ENCODE assay signal across 19 cellular contexts in genomic region chr1:232752365-232752764, GRCh38. TPM values are rescaled to one million over a fixed set of nuclear protein-coding genes. Genes with fewer than 3 reads are reported as not detected.
DNase-seq lines count a peak whose midpoint lies in the region; ATAC-seq, FAIRE-seq and TF ChIP-seq lines count a peak whose summit lies in the region.
"Had no signal": no experiment of that assay in that cellular context is flagged by ENCODE, and none has a peak within 500 bp of the region (broad histone marks: within the 10 kb centered on the region; RNA-seq: fewer than 3 reads in every experiment).

No MANE protein-coding gene starts in this region.

- H3K9ac ChIP-seq in Loucy (ENCODE audit: low read depth, low read length, poor library complexity, severe bottlenecking), result peak overlapping the region; percentile 71

- H3K79me2 ChIP-seq in Loucy (ENCODE audit: insufficient read depth, low read length), result no peaks in the 10 kb centered on the region

- no peaks in the 10 kb centered on the region for H3K9me2 ChIP-seq in Loucy (replicated peaks; ENCODE audit: low read depth, low read length)

- intact Hi-C loops in left ventricle myocardium inferior (cut with micrococcal nuclease), result no loop called here
- intact Hi-C loops in Right ventricle myocardium inferior (cut with DNase I), result no loop called here

- no peak for DNase-seq in left ventricle myocardium inferior
- no peak for DNase-seq in Right ventricle myocardium inferior (ENCODE audit: missing footprints)
- no peak for DNase-seq in cerebellum (ENCODE audit: low spot score)
- no peak for DNase-seq in mesenteric fat pad (ENCODE audit: low spot score)
- DNase-seq: C1 segment of cervical spinal cord; Calu3; CD4-positive, alpha-beta memory T cell; COR-L47; DMS53; H9 had no signal

- peak overlapping the region; percentile 5 for H3K27ac ChIP-seq in left ventricle myocardium inferior (replicated peaks)
- H3K27ac ChIP-seq: 22Rv1 had no signal

- TF ChIP-seq CTCF in left ventricle myocardium inferior (IDR thresholded peaks at IDR 0.05; ENCODE audit: borderline replicate concordance), result no peak
- no peak for TF ChIP-seq CTCF in Loucy (conservative IDR thresholded peaks at IDR 0.05; ENCODE audit: low read length)

- H3K9me3 ChIP-seq in left ventricle myocardium inferior (replicated peaks), result peaks cover 32% of the 10 kb centered on the region
- peaks cover 14% of the 10 kb centered on the region; the same call in 1 of the 2 replicates for H3K9me3 ChIP-seq in Loucy (ENCODE audit: insufficient read depth, low read depth, low read length)

- H3K27me3 ChIP-seq in left ventricle myocardium inferior (ENCODE audit: low read depth), result no peaks in the 10 kb centered on the region
- no peaks in the 10 kb centered on the region for H3K27me3 ChIP-seq in Loucy (ENCODE audit: insufficient read depth, low read length, poor library complexity, severe bottlenecking)

- peaks cover 9% of the 10 kb centered on the region for H3F3A ChIP-seq in Loucy (ENCODE audit: low read depth)

- no peaks in the 10 kb centered on the region for H3K36me3 ChIP-seq in left ventricle myocardium inferior
- no peaks in the 10 kb centered on the region for H3K36me3 ChIP-seq in Loucy (ENCODE audit: insufficient read depth, low read length)

- FAIRE-seq in endometrium (lab: Jason Lieb, UNC), result peak; percentile 90
- FAIRE-seq: A204.1, GM19239 had no signal

- peaks cover 5% of the 10 kb centered on the region for H3K4me1 ChIP-seq in left ventricle myocardium inferior
- peaks cover 40% of the 10 kb centered on the region for H3K4me1 ChIP-seq in Loucy (ENCODE audit: insufficient read depth, low read length, poor library complexity, severe bottlenecking)

- H4K20me1 ChIP-seq in Loucy (ENCODE audit: insufficient read depth, low read length, poor library complexity, severe bottlenecking), result no peaks in the 10 kb centered on the region

- no peak overlapping the region for H2AFZ ChIP-seq in Loucy (ENCODE audit: low read length)
- H2AFZ ChIP-seq: GM23338 had no signal

- H3K4me2 ChIP-seq in Loucy (ENCODE audit: low read depth, low read length, poor library complexity, severe bottlenecking), result peak overlapping the region; percentile 81
- H3K4me2 ChIP-seq: GM23338 had no signal

- no peak for ATAC-seq in Right ventricle myocardium inferior
- ATAC-seq in GM19397 (IDR thresholded peaks at IDR 0.05; ENCODE audit: unreplicated experiment), result no peak
- ATAC-seq: HCT116 had no signal

- H3K4me3 ChIP-seq in left ventricle myocardium inferior, result no peak overlapping the region
- peak overlapping the region; percentile 65 for H3K4me3 ChIP-seq in Loucy (ENCODE audit: low read length, poor library complexity, severe bottlenecking)
- H3K4me3 ChIP-seq: GM23338 had no signal

RNA-seq across cellular contexts. Expression of gene MAP10, which starts 52.9 kb away (rescaled TPM):
- total RNA-seq in left ventricle myocardium inferior, result 3.2 TPM
- 3.3 TPM for total RNA-seq in Right ventricle myocardium inferior
- total RNA-seq in cerebellum, result 4.4 TPM
- total RNA-seq in mesenteric fat pad, result 1.1 TPM
- total RNA-seq: G401 had no signal
